Comparison of ENCODE assay signal across 8 cellular contexts in the genomic region with DNA sequence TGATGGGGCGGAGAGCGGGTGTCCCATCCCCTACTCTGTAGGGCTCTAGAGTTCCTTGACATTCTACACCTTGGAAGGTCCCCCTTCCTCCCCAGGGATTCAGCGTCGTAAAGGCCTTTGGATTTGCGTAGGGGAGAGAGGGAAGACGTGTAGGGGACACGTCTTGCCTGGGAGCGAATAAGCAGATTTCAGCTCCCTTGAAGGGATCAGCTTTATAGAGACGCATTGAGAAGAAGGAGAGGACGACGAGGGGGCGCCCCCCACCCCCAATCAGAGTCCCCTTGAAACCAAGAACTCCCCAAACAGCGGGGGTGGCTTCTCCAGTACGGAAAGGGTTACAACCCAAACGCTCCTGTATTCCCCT. TPM values are rescaled to one million over a fixed set of nuclear protein-coding genes. Genes with fewer than 3 reads are reported as not detected.
A peak's percentile ranks its signal among the peaks of the same experiment; 100 is the strongest.
DNase-seq lines count a peak whose midpoint lies in the region; FAIRE-seq and TF ChIP-seq lines count a peak whose summit lies in the region.

No MANE protein-coding gene starts in this region.

- H3K79me2 ChIP-seq in neural cell (replicated peaks; ENCODE audit: insufficient read depth, low read length), result peaks cover 18% of the 10 kb centered on the region

- H4K20me1 ChIP-seq in neural cell (ENCODE audit: insufficient read depth), result no peaks in the 10 kb centered on the region

- H3F3A ChIP-seq in neural cell (ENCODE audit: insufficient read depth, low read length, poor library complexity, severe bottlenecking), result no peaks in the 10 kb centered on the region

- DNase-seq in GM12865 (ENCODE audit: low read depth), result no peak
- peak; percentile 26 for DNase-seq in NCI-H69 (lab: John Stamatoyannopoulos, UW)
- no peak for DNase-seq in RCC 7860 (ENCODE audit: low spot score)
- DNase-seq in DMS153 (lab: John Stamatoyannopoulos, UW), result no peak
- DNase-seq in RPMI8226, result no peak
- DNase-seq in DMS79 treated with DMSO at 0.1 percent for 48 hours (lab: John Stamatoyannopoulos, UW), result no peak

- H3K4me1 ChIP-seq in endocrine pancreas (ENCODE audit: control insufficient read depth, insufficient read depth, low read length), result peaks cover 6% of the 10 kb centered on the region

- TF ChIP-seq RAD21 in neural cell (conservative IDR thresholded peaks at IDR 0.05), result no peak

- no peaks in the 10 kb centered on the region for H3K36me3 ChIP-seq in endocrine pancreas (ENCODE audit: control insufficient read depth, insufficient read depth, low read length)
- H3K36me3 ChIP-seq in neural cell (ENCODE audit: insufficient read depth, low read length), result peaks cover 8% of the 10 kb centered on the region

- peak overlapping the region; percentile 94 for H3K4me3 ChIP-seq in GM12865 (ENCODE audit: low read depth, low read length)
- peak overlapping the region; percentile 82 for H3K4me3 ChIP-seq in endocrine pancreas (ENCODE audit: control insufficient read depth, insufficient read depth, low read length)
- H3K4me3 ChIP-seq in neural cell (ENCODE audit: low read length), result peak overlapping the region; percentile 78

- H3K9me3 ChIP-seq in endocrine pancreas (ENCODE audit: control insufficient read depth, low read length) (no peaks in the 10 kb centered on the region), neural cell (ENCODE audit: low read length) (no peaks in the 10 kb centered on the region)

- no peak for TF ChIP-seq CTCF in GM12865 (IDR thresholded peaks at IDR 0.05; ENCODE audit: insufficient read depth, low read depth, low read length, missing control alignments)
- TF ChIP-seq CTCF in neural cell (IDR thresholded peaks at IDR 0.05; ENCODE audit: poor library complexity, severe bottlenecking), result no peak

- no peak for TF ChIP-seq EP300 in neural cell (conservative IDR thresholded peaks at IDR 0.05; ENCODE audit: poor library complexity, severe bottlenecking)

- no peaks in the 10 kb centered on the region for H3K27me3 ChIP-seq in endocrine pancreas (ENCODE audit: control insufficient read depth, insufficient read depth, low read length)
- no peaks in the 10 kb centered on the region for H3K27me3 ChIP-seq in neural cell (ENCODE audit: insufficient read depth, low read depth, low read length)

- peak overlapping the region; percentile 58 for H3K9ac ChIP-seq in endocrine pancreas (ENCODE audit: control insufficient read depth, insufficient read depth, low read length)
- peak overlapping the region; percentile 76 for H3K9ac ChIP-seq in neural cell (ENCODE audit: low read length)

- H3K9me2 ChIP-seq in neural cell (ENCODE audit: insufficient read depth, low read length), result no peaks in the 10 kb centered on the region

- H3K27ac ChIP-seq in neural cell (ENCODE audit: low read length), result peak overlapping the region; percentile 35

- no peak for FAIRE-seq in RCC 7860 (lab: Jason Lieb, UNC)

- peak overlapping the region; percentile 35 for H2AFZ ChIP-seq in neural cell (ENCODE audit: low read depth, low read length)

- H3K4me2 ChIP-seq in neural cell (ENCODE audit: low read length), result peak overlapping the region; percentile 91

TF ChIP-seq in neural cell, 6 proteins besides CTCF, POLR2A, EP300 and RAD21:
- no peak for TF ChIP-seq POLR2AphosphoS5 (IDR thresholded peaks at IDR 0.05)
- TF ChIP-seq, protein P1, sequence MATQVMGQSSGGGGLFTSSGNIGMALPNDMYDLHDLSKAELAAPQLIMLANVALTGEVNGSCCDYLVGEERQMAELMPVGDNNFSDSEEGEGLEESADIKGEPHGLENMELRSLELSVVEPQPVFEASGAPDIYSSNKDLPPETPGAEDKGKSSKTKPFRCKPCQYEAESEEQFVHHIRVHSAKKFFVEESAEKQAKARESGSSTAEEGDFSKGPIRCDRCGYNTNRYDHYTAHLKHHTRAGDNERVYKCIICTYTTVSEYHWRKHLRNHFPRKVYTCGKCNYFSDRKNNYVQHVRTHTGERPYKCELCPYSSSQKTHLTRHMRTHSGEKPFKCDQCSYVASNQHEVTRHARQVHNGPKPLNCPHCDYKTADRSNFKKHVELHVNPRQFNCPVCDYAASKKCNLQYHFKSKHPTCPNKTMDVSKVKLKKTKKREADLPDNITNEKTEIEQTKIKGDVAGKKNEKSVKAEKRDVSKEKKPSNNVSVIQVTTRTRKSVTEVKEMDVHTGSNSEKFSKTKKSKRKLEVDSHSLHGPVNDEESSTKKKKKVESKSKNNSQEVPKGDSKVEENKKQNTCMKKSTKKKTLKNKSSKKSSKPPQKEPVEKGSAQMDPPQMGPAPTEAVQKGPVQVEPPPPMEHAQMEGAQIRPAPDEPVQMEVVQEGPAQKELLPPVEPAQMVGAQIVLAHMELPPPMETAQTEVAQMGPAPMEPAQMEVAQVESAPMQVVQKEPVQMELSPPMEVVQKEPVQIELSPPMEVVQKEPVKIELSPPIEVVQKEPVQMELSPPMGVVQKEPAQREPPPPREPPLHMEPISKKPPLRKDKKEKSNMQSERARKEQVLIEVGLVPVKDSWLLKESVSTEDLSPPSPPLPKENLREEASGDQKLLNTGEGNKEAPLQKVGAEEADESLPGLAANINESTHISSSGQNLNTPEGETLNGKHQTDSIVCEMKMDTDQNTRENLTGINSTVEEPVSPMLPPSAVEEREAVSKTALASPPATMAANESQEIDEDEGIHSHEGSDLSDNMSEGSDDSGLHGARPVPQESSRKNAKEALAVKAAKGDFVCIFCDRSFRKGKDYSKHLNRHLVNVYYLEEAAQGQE (IDR thresholded peaks at IDR 0.05; ENCODE audit: borderline replicate concordance), result no peak
- no peak for TF ChIP-seq EZH2 (IDR thresholded peaks at IDR 0.05; ENCODE audit: borderline replicate concordance, insufficient read depth, low read length, poor library complexity, severe bottlenecking)
- no peak for TF ChIP-seq MXI1 (conservative IDR thresholded peaks at IDR 0.05; ENCODE audit: poor library complexity, severe bottlenecking)
- TF ChIP-seq SMC3 (conservative IDR thresholded peaks at IDR 0.05; ENCODE audit: poor library complexity), result no peak
- TF ChIP-seq TAF1 (IDR thresholded peaks at IDR 0.05; ENCODE audit: low read depth), result no peak
TF ChIP-seq in neural cell: peak in this region for 0.

RNA-seq across cellular contexts. Expression of a gene that starts 0.3 kb away (rescaled TPM):
- polyA plus RNA-seq in neural cell, result 169 and 187 TPM in 2 replicates
- 134 and 165 TPM in 2 replicates for polyA minus RNA-seq in neural cell

RNA-seq across cellular contexts. Expression of a gene that starts 24.9 kb away (rescaled TPM):
- not detected in 2 replicates for polyA plus RNA-seq in neural cell
- polyA minus RNA-seq in neural cell, result not detected in 2 replicates

RNA-seq across cellular contexts. Expression of a gene that starts 51.0 kb away (rescaled TPM):
- 227 and 331 TPM in 2 replicates for polyA plus RNA-seq in neural cell
- polyA minus RNA-seq in neural cell, result 77.7 and 89.9 TPM in 2 replicates
